11 cellular contexts compared by ENCODE assay signal in genomic region chr20:50518270-50518721, GRCh38.
A peak's percentile ranks its signal among the peaks of the same experiment; 100 is the strongest.
DNase-seq lines count a peak whose midpoint lies in the region; ATAC-seq and TF ChIP-seq lines count a peak whose summit lies in the region.
"Had no signal": no experiment of that assay in that cellular context is flagged by ENCODE, and none has a peak within 500 bp of the region (broad histone marks: within the 10 kb centered on the region; RNA-seq: fewer than 3 reads in every experiment).

No MANE protein-coding gene starts in this region.

- H3K36me3 ChIP-seq in ACC112 (ENCODE audit: insufficient read depth, low read length), result peaks cover 6% of the 10 kb centered on the region; the same call in 1 of the 2 replicates
- H3K36me3 ChIP-seq in adipocyte (ENCODE audit: control insufficient read depth, insufficient read depth, low read length, severe bottlenecking), result peaks cover 3% of the 10 kb centered on the region
- H3K36me3 ChIP-seq: ovary had no signal

- peak overlapping the region; percentile 43 for H3K9ac ChIP-seq in adipocyte (ENCODE audit: low read length)

- peak overlapping the region; percentile 79 for H3K4me3 Mint-ChIP-seq in memory B cell

- ATAC-seq in memory B cell (ENCODE audit: low read depth) (no peak), GM19455 (IDR thresholded peaks at IDR 0.05; ENCODE audit: unreplicated experiment) (no peak)

- H2AFZ ChIP-seq in ACC112 (ENCODE audit: low read length, unreplicated experiment), result no peak overlapping the region

- H3K27ac ChIP-seq in ACC112 (ENCODE audit: low read depth, low read length) (peak overlapping the region; percentile 77), HL-60 (replicated peaks) (peak overlapping the region; percentile 69)
- H3K27ac ChIP-seq: ovary had no signal

- TF ChIP-seq CTCF in HL-60 (IDR thresholded peaks at IDR 0.05; ENCODE audit: insufficient read depth, low read length), result no peak

- DNase-seq in HL-60 (ENCODE audit: low read depth in 1 of 2, low spot score in 1 of 2) (no peak), adipocyte (ENCODE audit: low read depth) (peak; percentile 83), memory B cell (ENCODE audit: low spot score in 2 of 2) (no peak), islet precursor cell (no peak), DMS153 treated with DMSO at 0.1 percent for 48 hours (lab: John Stamatoyannopoulos, UW; ENCODE audit: unreplicated experiment) (no peak), SIG-M5 treated with dmso at 0.1 percent for 504 hours (lab: John Stamatoyannopoulos, UW; ENCODE audit: unreplicated experiment) (no peak)
- DNase-seq: Calu3, NCI-H526, ovary had no signal

- H3K27ac Mint-ChIP-seq in memory B cell, result peak overlapping the region; percentile 99

- H3K4me1 Mint-ChIP-seq in memory B cell, result peaks cover 67% of the 10 kb centered on the region

- no peaks in the 10 kb centered on the region for H3K9me3 Mint-ChIP-seq in memory B cell

- no peaks in the 10 kb centered on the region for H3K9me3 ChIP-seq in adipocyte (ENCODE audit: control insufficient read depth, low read length)
- H3K9me3 ChIP-seq: ovary had no signal

- peaks cover 98% of the 10 kb centered on the region for H3K79me2 ChIP-seq in ACC112 (ENCODE audit: control insufficient read depth, insufficient read depth, low read length, unreplicated experiment)

- peaks cover 87% of the 10 kb centered on the region for H3K4me1 ChIP-seq in ACC112 (ENCODE audit: control insufficient read depth, insufficient read depth, low read length, unreplicated experiment)
- H3K4me1 ChIP-seq in adipocyte (ENCODE audit: control insufficient read depth, insufficient read depth, low read length), result peaks cover 89% of the 10 kb centered on the region

- no peaks in the 10 kb centered on the region for H3K27me3 Mint-ChIP-seq in memory B cell

- H3K4me3 ChIP-seq in ACC112 (ENCODE audit: low read depth, low read length) (peak overlapping the region; percentile 52), HL-60 (replicated peaks; ENCODE audit: insufficient read depth, low read length) (no peak overlapping the region), adipocyte (ENCODE audit: low read length) (peak overlapping the region; percentile 47)
- H3K4me3 ChIP-seq: ovary had no signal

- peaks cover 16% of the 10 kb centered on the region for H3K36me3 Mint-ChIP-seq in memory B cell

- H3K27me3 ChIP-seq in ACC112 (ENCODE audit: insufficient read depth, low read length) (no peaks in the 10 kb centered on the region), HL-60 (ENCODE audit: insufficient read depth, poor library complexity, severe bottlenecking) (no peaks in the 10 kb centered on the region), adipocyte (replicated peaks; ENCODE audit: control insufficient read depth, insufficient read depth, low read length) (no peaks in the 10 kb centered on the region)
- H3K27me3 ChIP-seq: ovary had no signal
